Comparison of ENCODE assay signal across 16 cellular contexts in the genomic region with DNA sequence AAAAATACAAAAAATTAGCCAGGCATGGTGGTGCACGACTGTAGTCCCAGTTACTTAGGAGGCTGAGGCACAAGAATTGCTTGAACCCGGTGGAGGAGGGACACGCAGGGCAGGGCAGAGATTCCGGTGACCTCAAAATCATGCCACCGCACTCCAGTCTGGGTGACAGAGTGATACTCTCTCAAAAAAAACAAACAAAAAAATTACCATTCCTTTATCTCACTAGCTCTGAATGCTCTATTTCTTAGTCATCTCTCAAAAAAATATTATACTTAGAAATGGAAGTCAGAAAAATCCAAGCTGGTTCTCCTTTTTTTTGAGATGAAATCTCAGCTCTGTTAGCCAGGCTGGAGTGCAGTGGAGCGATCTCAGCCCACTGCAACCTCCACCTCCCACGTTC. TPM values are rescaled to one million over a fixed set of nuclear protein-coding genes. Genes with fewer than 3 reads are reported as not detected.
DNase-seq lines count a peak whose midpoint lies in the region; ATAC-seq and TF ChIP-seq lines count a peak whose summit lies in the region.
"Had no signal": no experiment of that assay in that cellular context is flagged by ENCODE, and none has a peak within 500 bp of the region (broad histone marks: within the 10 kb centered on the region; RNA-seq: fewer than 3 reads in every experiment).

No MANE protein-coding gene starts in this region.

- H2BK15ac ChIP-seq in IMR-90 (ENCODE audit: low read depth, low read length) = no peak overlapping the region

- peaks cover 21% of the 10 kb centered on the region for H3K36me3 Mint-ChIP-seq in activated CD4-positive, alpha-beta T cell treated with anti-CD3 and anti-CD28 coated beads for 36 hours (ENCODE audit: low read depth)
- peaks cover 27% of the 10 kb centered on the region for H3K36me3 Mint-ChIP-seq in activated CD4-positive, alpha-beta T cell treated with anti-CD3 and anti-CD28 coated beads, Interleukin-2, amount 10 ng/mL, durations not matched to agents 7 days and 5 days (ENCODE audit: low read depth)
- H3K36me3 Mint-ChIP-seq in dendritic cell treated with granulocyte-macrophage colony-stimulating factor and Interleukin-4, amounts not matched to agents 40 ng/mL and 50 ng/mL, for 4 days (ENCODE audit: low read depth) = peaks cover 31% of the 10 kb centered on the region

- H3K4me3 Mint-ChIP-seq in activated CD4-positive, alpha-beta T cell treated with anti-CD3 and anti-CD28 coated beads for 36 hours = no peak overlapping the region
- no peak overlapping the region for H3K4me3 Mint-ChIP-seq in activated CD4-positive, alpha-beta T cell treated with anti-CD3 and anti-CD28 coated beads, Interleukin-2, amount 10 ng/mL, durations not matched to agents 7 days and 5 days
- no peak overlapping the region for H3K4me3 Mint-ChIP-seq in dendritic cell treated with granulocyte-macrophage colony-stimulating factor and Interleukin-4, amounts not matched to agents 40 ng/mL and 50 ng/mL, for 4 days
- H3K4me3 Mint-ChIP-seq: CD8-positive, alpha-beta T cell; neural progenitor cell had no signal

- H2BK120ac ChIP-seq in IMR-90 (ENCODE audit: low read depth, low read length) = 0 out of 2 replicates have a peak overlapping the region, but pooled peaks have one; percentile 38

- H3K4me3 ChIP-seq in IMR-90 (ENCODE audit: insufficient read depth, low read depth, low read length) (no peak overlapping the region), skeletal muscle satellite cell (ENCODE audit: low read length) (no peak overlapping the region)
- H3K4me3 ChIP-seq: cardiac muscle cell, neural progenitor cell had no signal

- H3K79me1 ChIP-seq in IMR-90 (ENCODE audit: low read depth in 1 of 2, low read length in 2 of 2) = peaks cover 20 to 54% of the 10 kb centered on the region in 2 experiments

- H3K27me3 ChIP-seq in IMR-90 (ENCODE audit: control insufficient read depth, insufficient read depth, low read length) (no peaks in the 10 kb centered on the region), skeletal muscle satellite cell (ENCODE audit: control insufficient read depth, insufficient read depth, low read length) (no peaks in the 10 kb centered on the region)
- H3K27me3 ChIP-seq: cardiac muscle cell, neural progenitor cell had no signal

- intact Hi-C loops in activated CD4-positive, alpha-beta T cell treated with anti-CD3 and anti-CD28 coated beads for 36 hours (cut with DNase I, micrococcal nuclease) = loop anchor here in 1 of 2 experiments (5.0 kb wide), 1 partner anchor 40 kb away; the partner anchor contains the start of gene SPOP
- intact Hi-C loops in IMR-90 (cut with micrococcal nuclease) = no loop called here
- intact Hi-C loops in dendritic cell treated with granulocyte-macrophage colony-stimulating factor and Interleukin-4, amounts not matched to agents 40 ng/mL and 50 ng/mL, for 4 days (cut with micrococcal nuclease) = loop anchor here (10.0 kb wide), 2 partner anchors 58 to 62 kb away; partner anchors contain the start of gene NXPH3

- H3K56ac ChIP-seq in IMR-90 (ENCODE audit: extremely low read depth, insufficient read depth, low read length) = no peak overlapping the region

- no peak for TF ChIP-seq POLR2A in IMR-90 (IDR thresholded peaks at IDR 0.05; ENCODE audit: low read depth, low read length)

- in situ Hi-C loops in IMR-90 (cut with MboI; ENCODE audit: low sequenced_read_pairs) = no loop called here

- no peak for DNase-seq in activated CD4-positive, alpha-beta T cell treated with anti-CD3 and anti-CD28 coated beads for 36 hours
- DNase-seq in activated CD4-positive, alpha-beta T cell treated with anti-CD3 and anti-CD28 coated beads, Interleukin-2, amount 10 ng/mL, durations not matched to agents 7 days and 5 days = no peak
- peak; percentile 50 for DNase-seq in IMR-90
- no peak for DNase-seq in stimulated activated naive CD4-positive, alpha-beta T cell treated with Interleukin-2 at 50 U/mL for 16 hours (lab: John Stamatoyannopoulos, UW)
- DNase-seq: activated gamma-delta T cell treated with Interleukin-2 at 50 U/mL for 16 hours; CD8-positive, alpha-beta T cell; KBM-7; mesendoderm; NCI-H1417 treated with DMSO at 0.1 percent for 48 hours had no signal

- no peak overlapping the region for H4K8ac ChIP-seq in IMR-90 (ENCODE audit: low read depth in 2 of 2, low read length in 2 of 2)

- peaks cover 13% of the 10 kb centered on the region; the same call in 1 of the 2 replicates for H4K20me1 ChIP-seq in IMR-90 (ENCODE audit: insufficient read depth, low read length)

- no peak for ATAC-seq in activated CD4-positive, alpha-beta T cell treated with anti-CD3 and anti-CD28 coated beads for 36 hours
- peak; percentile 92 for ATAC-seq in IMR-90 (ENCODE audit: low read depth)
- ATAC-seq in HG03025 (IDR thresholded peaks at IDR 0.05; ENCODE audit: low FRiP score, unreplicated experiment) = no peak
- no peak for ATAC-seq in GM19351 (IDR thresholded peaks at IDR 0.05; ENCODE audit: unreplicated experiment)
- ATAC-seq: CD8-positive, alpha-beta T cell had no signal

- 0 out of 2 replicates have a peak overlapping the region, but pooled peaks have one; percentile 16 for H4K91ac ChIP-seq in IMR-90 (ENCODE audit: insufficient read depth, low read depth, low read length)

- no peak overlapping the region for H2BK20ac ChIP-seq in IMR-90 (ENCODE audit: low read depth, low read length)

- H2AFZ ChIP-seq in IMR-90 (replicated peaks; ENCODE audit: low read length, poor library complexity) = no peak overlapping the region
- H2AFZ ChIP-seq: neural progenitor cell had no signal

- no peak overlapping the region for H3K23ac ChIP-seq in IMR-90 (ENCODE audit: low read depth, low read length)

- no peaks in the 10 kb centered on the region for H3K9me3 ChIP-seq in IMR-90 (ENCODE audit: control insufficient read depth, insufficient read depth, low read length)
- H3K9me3 ChIP-seq in skeletal muscle satellite cell (replicated peaks; ENCODE audit: low read length) = no peaks in the 10 kb centered on the region

- H3K9me1 ChIP-seq in IMR-90 (ENCODE audit: insufficient read depth, low read length) = peaks cover 6% of the 10 kb centered on the region

- no CpG with 5 or more reads among the region's 7 CpGs for WGBS in IMR-90 (ENCODE audit: extremely low coverage in 2 of 2, insufficient read length in 1 of 2), 2 experiments

- peak overlapping the region; percentile 46 for H3K4ac ChIP-seq in IMR-90 (ENCODE audit: low read depth, low read length)

- no peak overlapping the region for H3K9ac ChIP-seq in IMR-90 (ENCODE audit: low read depth, low read length)
- no peak overlapping the region for H3K9ac ChIP-seq in skeletal muscle satellite cell (ENCODE audit: low read depth, low read length)
- H3K9ac ChIP-seq: neural progenitor cell had no signal

- H3K36me3 ChIP-seq in IMR-90 (ENCODE audit: control insufficient read depth, insufficient read depth, low read length) = peaks cover 2% of the 10 kb centered on the region; the same call in 1 of the 2 replicates
- peaks cover 5% of the 10 kb centered on the region for H3K36me3 ChIP-seq in skeletal muscle satellite cell (ENCODE audit: insufficient read depth, low read length)
- H3K36me3 ChIP-seq: cardiac muscle cell had no signal

- H2BK5ac ChIP-seq in IMR-90 (ENCODE audit: low read depth, low read length, poor library complexity, severe bottlenecking) = peak overlapping the region; percentile 63

- H3K4me2 ChIP-seq in IMR-90 (ENCODE audit: low read depth, low read length) (peak overlapping the region; percentile 7; the same call in 1 of the 2 replicates), skeletal muscle satellite cell (ENCODE audit: low read length) (peak overlapping the region; percentile 19)
- H3K4me2 ChIP-seq: neural progenitor cell had no signal

- H3K27ac ChIP-seq in IMR-90 (ENCODE audit: insufficient read depth, low read length) = no peak overlapping the region; the same call in 1 of the 2 replicates
- H3K27ac ChIP-seq: 22Rv1, cardiac muscle cell, neural progenitor cell had no signal

- no peaks in the 10 kb centered on the region for H3K9me3 Mint-ChIP-seq in activated CD4-positive, alpha-beta T cell treated with anti-CD3 and anti-CD28 coated beads for 36 hours (ENCODE audit: low read depth)
- H3K9me3 Mint-ChIP-seq in activated CD4-positive, alpha-beta T cell treated with anti-CD3 and anti-CD28 coated beads, Interleukin-2, amount 10 ng/mL, durations not matched to agents 7 days and 5 days = peaks cover 5% of the 10 kb centered on the region
- no peaks in the 10 kb centered on the region for H3K9me3 Mint-ChIP-seq in dendritic cell treated with granulocyte-macrophage colony-stimulating factor and Interleukin-4, amounts not matched to agents 40 ng/mL and 50 ng/mL, for 4 days
- H3K9me3 Mint-ChIP-seq: CD8-positive, alpha-beta T cell; neural progenitor cell had no signal

- CTCF ChIA-PET in activated CD4-positive, alpha-beta T cell treated with anti-CD3 and anti-CD28 coated beads for 36 hours (lab: Charles Lee) = interaction anchor here (0.7 to 1.3 kb wide), 4 partner anchors 11 to 215 kb away, joined by 3 to 4 read pairs (median 4); no protein-coding TSS in a partner anchor
- CTCF ChIA-PET in activated CD4-positive, alpha-beta T cell treated with anti-CD3 and anti-CD28 coated beads, Interleukin-2, amount 10 ng/mL, durations not matched to agents 7 days and 5 days (lab: Charles Lee) = interaction anchor here (2.0 to 2.1 kb wide), 2 partner anchors 10 to 40 kb away, joined by 4 to 5 read pairs; no protein-coding TSS in a partner anchor
- CTCF ChIA-PET in IMR-90 (lab: Yijun Ruan, JAX) = interaction anchor here (0.9 to 1.4 kb wide), 2 partner anchors 9 kb away, joined by 5 to 6 read pairs; no protein-coding TSS in a partner anchor

- no peak for TF ChIP-seq RAD21 in IMR-90 (IDR thresholded peaks at IDR 0.05; ENCODE audit: low read length)

- TF ChIP-seq CTCF in IMR-90 (conservative IDR thresholded peaks at IDR 0.05; ENCODE audit: low read depth, low read length) = no peak

- dilution Hi-C loops in IMR-90 (cut with HindIII; ENCODE audit: low sequenced_read_pairs, unreplicated experiment) = no loop called here

- H3K18ac ChIP-seq in IMR-90 (ENCODE audit: low read depth, low read length) = no peak overlapping the region

- no peak overlapping the region for H2AK9ac ChIP-seq in IMR-90 (replicated peaks; ENCODE audit: low read depth, low read length, poor library complexity)

- 0 out of 2 replicates have a peak overlapping the region, but pooled peaks have one; percentile 63 for H3K14ac ChIP-seq in IMR-90 (replicated peaks; ENCODE audit: low read depth, low read length)

- H3K4me1 Mint-ChIP-seq in activated CD4-positive, alpha-beta T cell treated with anti-CD3 and anti-CD28 coated beads for 36 hours = peaks cover 47% of the 10 kb centered on the region
- no peaks in the 10 kb centered on the region for H3K4me1 Mint-ChIP-seq in activated CD4-positive, alpha-beta T cell treated with anti-CD3 and anti-CD28 coated beads, Interleukin-2, amount 10 ng/mL, durations not matched to agents 7 days and 5 days
- peaks cover 48% of the 10 kb centered on the region for H3K4me1 Mint-ChIP-seq in dendritic cell treated with granulocyte-macrophage colony-stimulating factor and Interleukin-4, amounts not matched to agents 40 ng/mL and 50 ng/mL, for 4 days (ENCODE audit: low read depth)

- peak overlapping the region; percentile 31 for H3K27ac Mint-ChIP-seq in activated CD4-positive, alpha-beta T cell treated with anti-CD3 and anti-CD28 coated beads for 36 hours
- no peak overlapping the region for H3K27ac Mint-ChIP-seq in activated CD4-positive, alpha-beta T cell treated with anti-CD3 and anti-CD28 coated beads, Interleukin-2, amount 10 ng/mL, durations not matched to agents 7 days and 5 days
- H3K27ac Mint-ChIP-seq in dendritic cell treated with granulocyte-macrophage colony-stimulating factor and Interleukin-4, amounts not matched to agents 40 ng/mL and 50 ng/mL, for 4 days = peak overlapping the region; percentile 45
- H3K27ac Mint-ChIP-seq: CD8-positive, alpha-beta T cell; neural progenitor cell had no signal

- peak overlapping the region; percentile 58; the same call in 1 of the 2 replicates for H2AK5ac ChIP-seq in IMR-90 (ENCODE audit: low read depth, low read length)

- no TSS peak for BruUV-seq in IMR-90 (replicated peaks; lab: Mats Ljungman, UMichigan)

- no peak overlapping the region for H4K5ac ChIP-seq in IMR-90 (ENCODE audit: low read depth, low read length)

- no peaks in the 10 kb centered on the region for H3K27me3 Mint-ChIP-seq in activated CD4-positive, alpha-beta T cell treated with anti-CD3 and anti-CD28 coated beads for 36 hours
- H3K27me3 Mint-ChIP-seq in activated CD4-positive, alpha-beta T cell treated with anti-CD3 and anti-CD28 coated beads, Interleukin-2, amount 10 ng/mL, durations not matched to agents 7 days and 5 days = no peaks in the 10 kb centered on the region
- no peaks in the 10 kb centered on the region for H3K27me3 Mint-ChIP-seq in dendritic cell treated with granulocyte-macrophage colony-stimulating factor and Interleukin-4, amounts not matched to agents 40 ng/mL and 50 ng/mL, for 4 days

- POLR2A ChIA-PET in activated CD4-positive, alpha-beta T cell treated with anti-CD3 and anti-CD28 coated beads for 36 hours (lab: Charles Lee) = interaction anchor here (0.7 kb wide), 1 partner anchor 82 kb away, joined by 3 read pairs; no protein-coding TSS in a partner anchor
- POLR2A ChIA-PET in activated CD4-positive, alpha-beta T cell treated with anti-CD3 and anti-CD28 coated beads, Interleukin-2, amount 10 ng/mL, durations not matched to agents 7 days and 5 days (lab: Charles Lee) = no interaction called here
- POLR2A ChIA-PET in IMR-90 (lab: Charles Lee; ENCODE audit: unreplicated experiment) = no interaction called here

- H3K4me1 ChIP-seq in IMR-90 (ENCODE audit: control insufficient read depth, insufficient read depth, low read length) = peaks cover 9% of the 10 kb centered on the region
- H3K4me1 ChIP-seq in skeletal muscle satellite cell (ENCODE audit: control insufficient read depth, insufficient read depth, low read length) = peaks cover 41% of the 10 kb centered on the region

RNA-seq across cellular contexts. Expression of gene SPOP, which starts 40.8 kb away (rescaled TPM):
- total RNA-seq in activated CD4-positive, alpha-beta T cell treated with anti-CD3 and anti-CD28 coated beads for 36 hours = 10 to 100 TPM; 57.0 to 64.6 TPM
- 10 to 100 TPM; 64.1 to 68.1 TPM for total RNA-seq in activated CD4-positive, alpha-beta T cell treated with anti-CD3 and anti-CD28 coated beads, Interleukin-2, amount 10 ng/mL, durations not matched to agents 7 days and 5 days
- total RNA-seq in IMR-90 (2012; rRNA removed) = 47.5 and 56.9 TPM in 2 replicates
- 24.9 and 32.0 TPM in 2 replicates for polyA plus RNA-seq in IMR-90 (2012; rRNA removed)
- 16.5 and 26.0 TPM in 2 replicates for polyA plus RNA-seq in IMR-90 (2012; cell fraction: cytosol; rRNA removed)
- polyA plus RNA-seq in IMR-90 (2012; cell fraction: nucleus; rRNA removed; ENCODE audit: low replicate concordance) = 30.3 and 35.4 TPM in 2 replicates
- total RNA-seq in skeletal muscle satellite cell (2012; rRNA removed) = 28.8 and 34.2 TPM in 2 replicates
